In genomic region chr3:188255190-188255589, GRCh38 we compare ENCODE assay signal across 13 cellular contexts.
DNase-seq lines count a peak whose midpoint lies in the region; ATAC-seq and TF ChIP-seq lines count a peak whose summit lies in the region.
"Had no signal": no experiment of that assay in that cellular context is flagged by ENCODE, and none has a peak within 500 bp of the region (broad histone marks: within the 10 kb centered on the region; RNA-seq: fewer than 3 reads in every experiment).

No MANE protein-coding gene starts in this region.

- no peak overlapping the region for H3K4me3 Mint-ChIP-seq in activated CD4-positive, alpha-beta memory T cell treated with anti-CD3 and anti-CD28 coated beads for 36 hours
- H3K4me3 Mint-ChIP-seq in activated CD4-positive, alpha-beta memory T cell treated with anti-CD3 and anti-CD28 coated beads, Interleukin-2, amount 10 ng/mL, durations not matched to agents 7 days and 5 days = no peak overlapping the region
- peak overlapping the region in 1 of 2 donors; percentile 32 for H3K4me3 Mint-ChIP-seq in activated T-cell treated with anti-CD3 and anti-CD28 coated beads, Interleukin-2, amount 50 U/mL, for 72 hours

- H3K27me3 Mint-ChIP-seq in activated CD4-positive, alpha-beta memory T cell treated with anti-CD3 and anti-CD28 coated beads for 36 hours = no peaks in the 10 kb centered on the region
- H3K27me3 Mint-ChIP-seq in activated CD4-positive, alpha-beta memory T cell treated with anti-CD3 and anti-CD28 coated beads, Interleukin-2, amount 10 ng/mL, durations not matched to agents 7 days and 5 days = no peaks in the 10 kb centered on the region
- no peaks in the 10 kb centered on the region for H3K27me3 Mint-ChIP-seq in activated T-cell treated with anti-CD3 and anti-CD28 coated beads, Interleukin-2, amount 50 U/mL, for 72 hours (ENCODE audit: low read depth)

- no peak for TF ChIP-seq EP300 in stomach (IDR thresholded peaks at IDR 0.05)

- peak; percentile 44 to 49 for ATAC-seq in activated T-cell treated with anti-CD3 and anti-CD28 coated beads, Interleukin-2, amount 50 U/mL, for 72 hours (replicated peaks in 1 of 2)

- no peak overlapping the region for H3K4me3 ChIP-seq in esophagus (ENCODE audit: low read depth in 1 of 2, low read length in 2 of 2)
- H3K4me3 ChIP-seq in stomach = no peak overlapping the region
- no peak overlapping the region for H3K4me3 ChIP-seq in HAP-1
- no peak overlapping the region for H3K4me3 ChIP-seq in testis
- H3K4me3 ChIP-seq: A549 had no signal

- peaks cover 4% of the 10 kb centered on the region for H3K36me3 Mint-ChIP-seq in activated CD4-positive, alpha-beta memory T cell treated with anti-CD3 and anti-CD28 coated beads for 36 hours
- peaks cover 26% of the 10 kb centered on the region for H3K36me3 Mint-ChIP-seq in activated CD4-positive, alpha-beta memory T cell treated with anti-CD3 and anti-CD28 coated beads, Interleukin-2, amount 10 ng/mL, durations not matched to agents 7 days and 5 days (ENCODE audit: low read depth)
- H3K36me3 Mint-ChIP-seq in activated T-cell treated with anti-CD3 and anti-CD28 coated beads, Interleukin-2, amount 50 U/mL, for 72 hours (ENCODE audit: insufficient read depth in 2 of 2) = peaks cover 3 to 16% of the 10 kb centered on the region in 2 donors

- intact Hi-C loops in activated CD4-positive, alpha-beta memory T cell treated with anti-CD3 and anti-CD28 coated beads for 36 hours (cut with micrococcal nuclease) = loop anchor here (1.0 to 2.0 kb wide), 3 partner anchors 18 to 332 kb away; no protein-coding TSS in a partner anchor
- intact Hi-C loops in stomach (cut with DNase I; ENCODE audit: low total_unique reads) = no loop called here
- intact Hi-C loops in testis (cut with DNase I; ENCODE audit: low total_unique reads) = no loop called here

- DNase-seq in activated CD4-positive, alpha-beta memory T cell treated with anti-CD3 and anti-CD28 coated beads for 36 hours = no peak
- DNase-seq in activated CD4-positive, alpha-beta memory T cell treated with anti-CD3 and anti-CD28 coated beads, Interleukin-2, amount 10 ng/mL, durations not matched to agents 7 days and 5 days = no peak
- DNase-seq in activated T-cell treated with anti-CD3 and anti-CD28 coated beads, Interleukin-2, amount 50 U/mL, for 72 hours = no peak
- no peak for DNase-seq in stomach
- DNase-seq in HAP-1 (ENCODE audit: low spot score in 2 of 2) = no peak
- DNase-seq in SW 1271 (lab: John Stamatoyannopoulos, UW) = no peak
- no peak for DNase-seq in testis
- DNase-seq: H7, NCI-H1092 had no signal

- POLR2A ChIA-PET in activated CD4-positive, alpha-beta memory T cell treated with anti-CD3 and anti-CD28 coated beads for 36 hours (lab: Charles Lee) = interaction anchor here (1.0 to 2.4 kb wide), 6 partner anchors 27 to 659 kb away, joined by 3 to 16 read pairs (median 4); partner anchors contain the start of gene BCL6
- POLR2A ChIA-PET in activated CD4-positive, alpha-beta memory T cell treated with anti-CD3 and anti-CD28 coated beads, Interleukin-2, amount 10 ng/mL, durations not matched to agents 7 days and 5 days (lab: Charles Lee) = no interaction called here

- peaks cover 0 to 5% of the 10 kb centered on the region in 2 donors for H3K4me1 ChIP-seq in esophagus (ENCODE audit: control insufficient read depth in 2 of 2, insufficient read depth in 2 of 2, low read length in 1 of 2)
- H3K4me1 ChIP-seq in stomach = peaks cover 20 to 75% (median 51%) of the 10 kb centered on the region in 4 donors
- H3K4me1 ChIP-seq in HAP-1 = no peaks in the 10 kb centered on the region
- peaks cover 3% of the 10 kb centered on the region for H3K4me1 ChIP-seq in testis

- TF ChIP-seq POLR2A in stomach (IDR thresholded peaks at IDR 0.05) (no peak), testis (IDR thresholded peaks at IDR 0.05) (no peak)

- in situ Hi-C loops in HAP-1 (cut with MboI; ENCODE audit: low sequenced_read_pairs) = no loop called here

- H3K9me3 ChIP-seq in esophagus (ENCODE audit: control insufficient read depth in 2 of 2, insufficient read depth in 1 of 2, low read depth in 1 of 2, low read length in 1 of 2) (no peaks in the 10 kb centered on the region), stomach (no peaks in the 10 kb centered on the region), HAP-1 (no peaks in the 10 kb centered on the region), testis (no peaks in the 10 kb centered on the region)

- no peaks in the 10 kb centered on the region for H3K9me3 Mint-ChIP-seq in activated CD4-positive, alpha-beta memory T cell treated with anti-CD3 and anti-CD28 coated beads for 36 hours
- peaks cover 4% of the 10 kb centered on the region for H3K9me3 Mint-ChIP-seq in activated CD4-positive, alpha-beta memory T cell treated with anti-CD3 and anti-CD28 coated beads, Interleukin-2, amount 10 ng/mL, durations not matched to agents 7 days and 5 days
- peaks cover 0 to 2% of the 10 kb centered on the region in 2 donors for H3K9me3 Mint-ChIP-seq in activated T-cell treated with anti-CD3 and anti-CD28 coated beads, Interleukin-2, amount 50 U/mL, for 72 hours

- 89 to 100% methylated on average over 2 of the region's 2 CpGs for WGBS in esophagus, 2 donors
- 89 to 100% (median 97%) methylated on average over 2 of the region's 2 CpGs for WGBS in stomach, 5 donors
- 92 to 95% methylated on average over 2 of the region's 2 CpGs for WGBS in testis, 2 donors

- H3K27me3 ChIP-seq in esophagus (ENCODE audit: control insufficient read depth in 1 of 2, insufficient read depth in 2 of 2, low read length in 2 of 2) (no peaks in the 10 kb centered on the region), stomach (no peaks in the 10 kb centered on the region), HAP-1 (ENCODE audit: low read depth) (no peaks in the 10 kb centered on the region), testis (no peaks in the 10 kb centered on the region)

- H3K36me3 ChIP-seq in esophagus (ENCODE audit: control insufficient read depth in 2 of 2, insufficient read depth in 2 of 2, low read length in 1 of 2) (no peaks in the 10 kb centered on the region), stomach (peaks cover 0 to 13% (median 5%) of the 10 kb centered on the region in 4 donors), HAP-1 (replicated peaks) (no peaks in the 10 kb centered on the region), testis (ENCODE audit: low read depth, missing control alignments) (no peaks in the 10 kb centered on the region)

- H3K27ac ChIP-seq in esophagus (ENCODE audit: low read depth in 2 of 2, low read length in 1 of 2) (peak overlapping the region; percentile 0 to 59), stomach (peak overlapping the region in 3 of 5 donors; percentile 27 to 94 (median 49)), testis (no peak overlapping the region)
- H3K27ac ChIP-seq: A549, C4-2B, KMS-11 had no signal

- peak overlapping the region; percentile 77 for H3K27ac Mint-ChIP-seq in activated CD4-positive, alpha-beta memory T cell treated with anti-CD3 and anti-CD28 coated beads for 36 hours
- H3K27ac Mint-ChIP-seq in activated CD4-positive, alpha-beta memory T cell treated with anti-CD3 and anti-CD28 coated beads, Interleukin-2, amount 10 ng/mL, durations not matched to agents 7 days and 5 days = no peak overlapping the region
- peak overlapping the region; percentile 55 for H3K27ac Mint-ChIP-seq in activated T-cell treated with anti-CD3 and anti-CD28 coated beads, Interleukin-2, amount 50 U/mL, for 72 hours

- CTCF ChIA-PET in activated CD4-positive, alpha-beta memory T cell treated with anti-CD3 and anti-CD28 coated beads for 36 hours (lab: Charles Lee) = interaction anchor here (0.7 to 1.8 kb wide), 6 partner anchors 9 to 699 kb away, joined by 3 to 10 read pairs (median 3); no protein-coding TSS in a partner anchor
- CTCF ChIA-PET in activated CD4-positive, alpha-beta memory T cell treated with anti-CD3 and anti-CD28 coated beads, Interleukin-2, amount 10 ng/mL, durations not matched to agents 7 days and 5 days (lab: Charles Lee) = interaction anchor here (2.3 kb wide), 1 partner anchor 515 kb away, joined by 6 read pairs; no protein-coding TSS in a partner anchor

- peaks cover 55% of the 10 kb centered on the region for H3K4me1 Mint-ChIP-seq in activated CD4-positive, alpha-beta memory T cell treated with anti-CD3 and anti-CD28 coated beads for 36 hours (ENCODE audit: low read depth)
- H3K4me1 Mint-ChIP-seq in activated CD4-positive, alpha-beta memory T cell treated with anti-CD3 and anti-CD28 coated beads, Interleukin-2, amount 10 ng/mL, durations not matched to agents 7 days and 5 days = peaks cover 32% of the 10 kb centered on the region
- H3K4me1 Mint-ChIP-seq in activated T-cell treated with anti-CD3 and anti-CD28 coated beads, Interleukin-2, amount 50 U/mL, for 72 hours (ENCODE audit: low read depth) = peaks cover 63% of the 10 kb centered on the region

- TF ChIP-seq CTCF in stomach (IDR thresholded peaks at IDR 0.05) (no peak), testis (IDR thresholded peaks at IDR 0.05) (no peak)

Comparison
In these comparisons a context has a peak if more than half of its experiments do, and no peak if none do; other contexts are left out.
1. H3K27ac ChIP-seq: peak in esophagus (2 of 2) and stomach (3 of 5); none in testis (0 of 2).